ENCODE assay signal across 1 cellular context in genomic region chr11:111334495-111335123, GRCh38.
TF ChIP-seq lines count a peak whose summit lies in the region.

No MANE protein-coding gene starts in this region.

TF ChIP-seq in HepG2, 621 proteins besides CTCF, POLR2A, EP300 and RAD21 (continued from another document and continues in another):
- TF ChIP-seq, protein P1, sequence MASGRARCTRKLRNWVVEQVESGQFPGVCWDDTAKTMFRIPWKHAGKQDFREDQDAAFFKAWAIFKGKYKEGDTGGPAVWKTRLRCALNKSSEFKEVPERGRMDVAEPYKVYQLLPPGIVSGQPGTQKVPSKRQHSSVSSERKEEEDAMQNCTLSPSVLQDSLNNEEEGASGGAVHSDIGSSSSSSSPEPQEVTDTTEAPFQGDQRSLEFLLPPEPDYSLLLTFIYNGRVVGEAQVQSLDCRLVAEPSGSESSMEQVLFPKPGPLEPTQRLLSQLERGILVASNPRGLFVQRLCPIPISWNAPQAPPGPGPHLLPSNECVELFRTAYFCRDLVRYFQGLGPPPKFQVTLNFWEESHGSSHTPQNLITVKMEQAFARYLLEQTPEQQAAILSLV (CRISPR knock-in tag; IDR thresholded peaks at IDR 0.05; ENCODE audit: borderline replicate concordance), result no peak
- TF ChIP-seq ASH2L (IDR thresholded peaks at IDR 0.05; ENCODE audit: insufficient read length, low read depth, low read length) (peak; percentile 95), ZNF143 (CRISPR knock-in tag; IDR thresholded peaks at IDR 0.05) (no peak), JUNB (CRISPR knock-in tag; IDR thresholded peaks at IDR 0.05; ENCODE audit: borderline replicate concordance) (peak; percentile 35; the same call in 1 of the 2 replicates), PRMT3 (CRISPR knock-in tag; IDR thresholded peaks at IDR 0.05; ENCODE audit: borderline replicate concordance, low read depth) (no peak), MAX (IDR thresholded peaks at IDR 0.05) (peak; percentile 62; the same call in 1 of the 2 replicates), DNMT1 (CRISPR knock-in tag; IDR thresholded peaks at IDR 0.05) (no peak), RFX3 (CRISPR knock-in tag; IDR thresholded peaks at IDR 0.05) (no peak), MNT (IDR thresholded peaks at IDR 0.05) (no peak), PHF20 (CRISPR knock-in tag; IDR thresholded peaks at IDR 0.05) (no peak), ZEB1 (IDR thresholded peaks at IDR 0.05; ENCODE audit: insufficient replicate concordance, low read depth) (peak; percentile 78), ZNF326 (CRISPR knock-in tag; IDR thresholded peaks at IDR 0.05; ENCODE audit: borderline replicate concordance) (no peak), KIAA2018 (CRISPR knock-in tag; IDR thresholded peaks at IDR 0.05; ENCODE audit: borderline replicate concordance) (no peak), ZNF614 (CRISPR knock-in tag; IDR thresholded peaks at IDR 0.05; ENCODE audit: borderline replicate concordance) (peak; percentile 42; the same call in 1 of the 2 replicates), NCOA1 (CRISPR knock-in tag; IDR thresholded peaks at IDR 0.05) (peak; percentile 78), ATM (IDR thresholded peaks at IDR 0.05; ENCODE audit: borderline replicate concordance) (no peak), ZNF414 (CRISPR knock-in tag; IDR thresholded peaks at IDR 0.05) (no peak), ZZZ3 (CRISPR knock-in tag; IDR thresholded peaks at IDR 0.05; ENCODE audit: borderline replicate concordance) (no peak), NFE2 (CRISPR knock-in tag; IDR thresholded peaks at IDR 0.05) (no peak), ZNF253 (CRISPR knock-in tag; IDR thresholded peaks at IDR 0.05; ENCODE audit: borderline replicate concordance) (no peak), KAT2B (IDR thresholded peaks at IDR 0.05; ENCODE audit: borderline replicate concordance, low read depth, low read length) (no peak), MBNL3 (CRISPR knock-in tag; conservative IDR thresholded peaks at IDR 0.05) (no peak), MIER2 (CRISPR knock-in tag; IDR thresholded peaks at IDR 0.05) (peak; percentile 29; the same call in 1 of the 2 replicates), MIXL1 (CRISPR knock-in tag; IDR thresholded peaks at IDR 0.05) (peak; percentile 67), PPARG (CRISPR knock-in tag; conservative IDR thresholded peaks at IDR 0.05) (peak; percentile 70), SMAD9 (CRISPR knock-in tag; IDR thresholded peaks at IDR 0.05) (no peak), NONO (IDR thresholded peaks at IDR 0.05) (no peak), NONO (CRISPR knock-in tag; conservative IDR thresholded peaks at IDR 0.05) (peak; percentile 86), SYNCRIP (IDR thresholded peaks at IDR 0.05; ENCODE audit: insufficient read depth, low read depth, low read length) (no peak), NCOA2 (CRISPR knock-in tag; IDR thresholded peaks at IDR 0.05) (peak; percentile 91), IKZF4 (CRISPR knock-in tag; IDR thresholded peaks at IDR 0.05; ENCODE audit: borderline replicate concordance, low read depth, not compliant biosample characterization) (no peak), DPF2 (CRISPR knock-in tag; IDR thresholded peaks at IDR 0.05; ENCODE audit: borderline replicate concordance, low read depth) (peak; percentile 70; the same call in 1 of the 2 replicates)
- TF ChIP-seq, protein P2, sequence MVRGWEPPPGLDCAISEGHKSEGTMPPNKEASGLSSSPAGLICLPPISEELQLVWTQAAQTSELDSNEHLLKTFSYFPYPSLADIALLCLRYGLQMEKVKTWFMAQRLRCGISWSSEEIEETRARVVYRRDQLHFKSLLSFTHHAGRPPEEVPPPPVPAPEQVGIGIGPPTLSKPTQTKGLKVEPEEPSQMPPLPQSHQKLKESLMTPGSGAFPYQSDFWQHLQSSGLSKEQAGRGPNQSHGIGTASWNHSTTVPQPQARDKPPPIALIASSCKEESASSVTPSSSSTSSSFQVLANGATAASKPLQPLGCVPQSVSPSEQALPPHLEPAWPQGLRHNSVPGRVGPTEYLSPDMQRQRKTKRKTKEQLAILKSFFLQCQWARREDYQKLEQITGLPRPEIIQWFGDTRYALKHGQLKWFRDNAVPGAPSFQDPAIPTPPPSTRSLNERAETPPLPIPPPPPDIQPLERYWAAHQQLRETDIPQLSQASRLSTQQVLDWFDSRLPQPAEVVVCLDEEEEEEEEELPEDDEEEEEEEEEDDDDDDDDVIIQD (CRISPR knock-in tag; IDR thresholded peaks at IDR 0.05; ENCODE audit: low read depth), result 0 out of 2 replicates have a peak, but pooled peaks have one; percentile 38
- TF ChIP-seq, protein P3, sequence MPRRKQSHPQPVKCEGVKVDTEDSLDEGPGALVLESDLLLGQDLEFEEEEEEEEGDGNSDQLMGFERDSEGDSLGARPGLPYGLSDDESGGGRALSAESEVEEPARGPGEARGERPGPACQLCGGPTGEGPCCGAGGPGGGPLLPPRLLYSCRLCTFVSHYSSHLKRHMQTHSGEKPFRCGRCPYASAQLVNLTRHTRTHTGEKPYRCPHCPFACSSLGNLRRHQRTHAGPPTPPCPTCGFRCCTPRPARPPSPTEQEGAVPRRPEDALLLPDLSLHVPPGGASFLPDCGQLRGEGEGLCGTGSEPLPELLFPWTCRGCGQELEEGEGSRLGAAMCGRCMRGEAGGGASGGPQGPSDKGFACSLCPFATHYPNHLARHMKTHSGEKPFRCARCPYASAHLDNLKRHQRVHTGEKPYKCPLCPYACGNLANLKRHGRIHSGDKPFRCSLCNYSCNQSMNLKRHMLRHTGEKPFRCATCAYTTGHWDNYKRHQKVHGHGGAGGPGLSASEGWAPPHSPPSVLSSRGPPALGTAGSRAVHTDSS (CRISPR knock-in tag; conservative IDR thresholded peaks at IDR 0.05), result no peak
- TF ChIP-seq, protein P4, sequence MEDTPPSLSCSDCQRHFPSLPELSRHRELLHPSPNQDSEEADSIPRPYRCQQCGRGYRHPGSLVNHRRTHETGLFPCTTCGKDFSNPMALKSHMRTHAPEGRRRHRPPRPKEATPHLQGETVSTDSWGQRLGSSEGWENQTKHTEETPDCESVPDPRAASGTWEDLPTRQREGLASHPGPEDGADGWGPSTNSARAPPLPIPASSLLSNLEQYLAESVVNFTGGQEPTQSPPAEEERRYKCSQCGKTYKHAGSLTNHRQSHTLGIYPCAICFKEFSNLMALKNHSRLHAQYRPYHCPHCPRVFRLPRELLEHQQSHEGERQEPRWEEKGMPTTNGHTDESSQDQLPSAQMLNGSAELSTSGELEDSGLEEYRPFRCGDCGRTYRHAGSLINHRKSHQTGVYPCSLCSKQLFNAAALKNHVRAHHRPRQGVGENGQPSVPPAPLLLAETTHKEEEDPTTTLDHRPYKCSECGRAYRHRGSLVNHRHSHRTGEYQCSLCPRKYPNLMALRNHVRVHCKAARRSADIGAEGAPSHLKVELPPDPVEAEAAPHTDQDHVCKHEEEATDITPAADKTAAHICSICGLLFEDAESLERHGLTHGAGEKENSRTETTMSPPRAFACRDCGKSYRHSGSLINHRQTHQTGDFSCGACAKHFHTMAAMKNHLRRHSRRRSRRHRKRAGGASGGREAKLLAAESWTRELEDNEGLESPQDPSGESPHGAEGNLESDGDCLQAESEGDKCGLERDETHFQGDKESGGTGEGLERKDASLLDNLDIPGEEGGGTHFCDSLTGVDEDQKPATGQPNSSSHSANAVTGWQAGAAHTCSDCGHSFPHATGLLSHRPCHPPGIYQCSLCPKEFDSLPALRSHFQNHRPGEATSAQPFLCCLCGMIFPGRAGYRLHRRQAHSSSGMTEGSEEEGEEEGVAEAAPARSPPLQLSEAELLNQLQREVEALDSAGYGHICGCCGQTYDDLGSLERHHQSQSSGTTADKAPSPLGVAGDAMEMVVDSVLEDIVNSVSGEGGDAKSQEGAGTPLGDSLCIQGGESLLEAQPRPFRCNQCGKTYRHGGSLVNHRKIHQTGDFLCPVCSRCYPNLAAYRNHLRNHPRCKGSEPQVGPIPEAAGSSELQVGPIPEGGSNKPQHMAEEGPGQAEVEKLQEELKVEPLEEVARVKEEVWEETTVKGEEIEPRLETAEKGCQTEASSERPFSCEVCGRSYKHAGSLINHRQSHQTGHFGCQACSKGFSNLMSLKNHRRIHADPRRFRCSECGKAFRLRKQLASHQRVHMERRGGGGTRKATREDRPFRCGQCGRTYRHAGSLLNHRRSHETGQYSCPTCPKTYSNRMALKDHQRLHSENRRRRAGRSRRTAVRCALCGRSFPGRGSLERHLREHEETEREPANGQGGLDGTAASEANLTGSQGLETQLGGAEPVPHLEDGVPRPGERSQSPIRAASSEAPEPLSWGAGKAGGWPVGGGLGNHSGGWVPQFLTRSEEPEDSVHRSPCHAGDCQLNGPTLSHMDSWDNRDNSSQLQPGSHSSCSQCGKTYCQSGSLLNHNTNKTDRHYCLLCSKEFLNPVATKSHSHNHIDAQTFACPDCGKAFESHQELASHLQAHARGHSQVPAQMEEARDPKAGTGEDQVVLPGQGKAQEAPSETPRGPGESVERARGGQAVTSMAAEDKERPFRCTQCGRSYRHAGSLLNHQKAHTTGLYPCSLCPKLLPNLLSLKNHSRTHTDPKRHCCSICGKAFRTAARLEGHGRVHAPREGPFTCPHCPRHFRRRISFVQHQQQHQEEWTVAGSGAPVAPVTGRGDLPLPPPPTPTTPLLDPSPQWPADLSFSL (CRISPR knock-in tag; IDR thresholded peaks at IDR 0.05), result 0 out of 2 replicates have a peak, but pooled peaks have one; percentile 34
